Comparison of ENCODE assay signal across 26 cellular contexts in genomic region chr1:25629836-25630235, GRCh38. TPM values are rescaled to one million over a fixed set of nuclear protein-coding genes. Genes with fewer than 3 reads are reported as not detected.
DNase-seq lines count a peak whose midpoint lies in the region; ATAC-seq and TF ChIP-seq lines count a peak whose summit lies in the region.
"Had no signal": no experiment of that assay in that cellular context is flagged by ENCODE, and none has a peak within 500 bp of the region (broad histone marks: within the 10 kb centered on the region; RNA-seq: fewer than 3 reads in every experiment).

No MANE protein-coding gene starts in this region.

- intact Hi-C loops in activated CD4-positive, alpha-beta T cell treated with anti-CD3 and anti-CD28 coated beads for 36 hours (cut with DNase I, micrococcal nuclease): loop anchor here in 1 of 2 experiments (1.0 kb wide), 1 partner anchor 12 kb away; no protein-coding TSS in a partner anchor
- intact Hi-C loops in OCI-LY7 (cut with micrococcal nuclease; ENCODE audit: unreplicated experiment): no loop called here

- no peak for TF ChIP-seq CTCF in OCI-LY7 (conservative IDR thresholded peaks at IDR 0.05; ENCODE audit: low read length)

- no peak overlapping the region for H2AFZ ChIP-seq in OCI-LY7 (ENCODE audit: low read length)

- no TSS peak for BruUV-seq in OCI-LY7 (replicated peaks; lab: Mats Ljungman, UMichigan)

- 0 out of 2 replicates have a peak overlapping the region, but pooled peaks have one; percentile 4 for H3K4me2 ChIP-seq in OCI-LY7 (ENCODE audit: low read length)

- no peaks in the 10 kb centered on the region for H3K9me2 ChIP-seq in OCI-LY7 (ENCODE audit: insufficient read depth, low read length)

- H3K36me3 ChIP-seq in OCI-LY7 (ENCODE audit: insufficient read depth, low read length): no peaks in the 10 kb centered on the region
- H3K36me3 ChIP-seq: breast epithelium, colonic mucosa, tibial artery had no signal

- H3K27ac Mint-ChIP-seq in activated CD4-positive, alpha-beta T cell treated with anti-CD3 and anti-CD28 coated beads for 36 hours: no peak overlapping the region
- no peak overlapping the region for H3K27ac Mint-ChIP-seq in activated CD4-positive, alpha-beta T cell treated with anti-CD3 and anti-CD28 coated beads, Interleukin-2, amount 10 ng/mL, durations not matched to agents 7 days and 5 days
- H3K27ac Mint-ChIP-seq: natural killer cell treated with Interleukin-12 subunit alpha and Interleukin-12 subunit beta and Interleukin-15 and Interleukin-18, amount 100 ng/mL, for 72 hours had no signal

- no peak for DNase-seq in activated CD4-positive, alpha-beta T cell treated with anti-CD3 and anti-CD28 coated beads for 36 hours
- no peak for DNase-seq in activated CD4-positive, alpha-beta T cell treated with anti-CD3 and anti-CD28 coated beads, Interleukin-2, amount 10 ng/mL, durations not matched to agents 7 days and 5 days
- DNase-seq in Daoy (ENCODE audit: low read depth): peak; percentile 17
- DNase-seq in OCI-LY7 (ENCODE audit: low spot score): no peak
- peak; percentile 25 for DNase-seq in fibroblast of peridontal ligament (ENCODE audit: extremely low read depth)
- no peak for DNase-seq in NCI-H524 (lab: John Stamatoyannopoulos, UW)
- no peak for DNase-seq in NCI-H774 (lab: John Stamatoyannopoulos, UW)
- DNase-seq: activated CD4-positive, alpha-beta T cell treated with anti-CD3 and anti-CD28 coated beads, Interleukin-2, amount 50 U/mL, for 1 hour; activated effector memory CD4-positive, alpha-beta T cell treated with anti-CD3 and anti-CD28 coated beads, Interleukin-2, amount 50 U/mL, for 16 hours; amniotic stem cell; colonic mucosa; effector CD8-positive, alpha-beta T cell; GDM1; HCEC 1CT; kidney; NCI-H146; NK-92 treated with Interleukin-12 subunit alpha and Interleukin-12 subunit beta, amount 100 ng/mL, for 24 hours; SHP77; stimulated activated naive CD4-positive, alpha-beta T cell treated with Interleukin-2 at 50 U/mL for 16 hours; SW 1271; tibial artery had no signal

- peaks cover 17% of the 10 kb centered on the region for H3K36me3 Mint-ChIP-seq in activated CD4-positive, alpha-beta T cell treated with anti-CD3 and anti-CD28 coated beads for 36 hours (ENCODE audit: low read depth)
- H3K36me3 Mint-ChIP-seq in activated CD4-positive, alpha-beta T cell treated with anti-CD3 and anti-CD28 coated beads, Interleukin-2, amount 10 ng/mL, durations not matched to agents 7 days and 5 days (ENCODE audit: low read depth): peaks cover 64% of the 10 kb centered on the region
- H3K36me3 Mint-ChIP-seq: natural killer cell treated with Interleukin-12 subunit alpha and Interleukin-12 subunit beta and Interleukin-15 and Interleukin-18, amount 100 ng/mL, for 72 hours had no signal

- no peaks in the 10 kb centered on the region for H3K79me2 ChIP-seq in OCI-LY7 (ENCODE audit: insufficient read depth, low read depth, low read length)

- H3K4me1 Mint-ChIP-seq in activated CD4-positive, alpha-beta T cell treated with anti-CD3 and anti-CD28 coated beads for 36 hours: peaks cover 68% of the 10 kb centered on the region
- peaks cover 73% of the 10 kb centered on the region for H3K4me1 Mint-ChIP-seq in activated CD4-positive, alpha-beta T cell treated with anti-CD3 and anti-CD28 coated beads, Interleukin-2, amount 10 ng/mL, durations not matched to agents 7 days and 5 days

- CTCF ChIA-PET in activated CD4-positive, alpha-beta T cell treated with anti-CD3 and anti-CD28 coated beads for 36 hours (lab: Charles Lee): no interaction called here
- CTCF ChIA-PET in activated CD4-positive, alpha-beta T cell treated with anti-CD3 and anti-CD28 coated beads, Interleukin-2, amount 10 ng/mL, durations not matched to agents 7 days and 5 days (lab: Charles Lee): no interaction called here
- CTCF ChIA-PET in OCI-LY7 (lab: Charles Lee; ENCODE audit: unreplicated experiment): no interaction called here

- no peak overlapping the region for H3K4me3 ChIP-seq in OCI-LY7 (ENCODE audit: low read depth, low read length, poor library complexity, severe bottlenecking)
- H3K4me3 ChIP-seq: breast epithelium, colonic mucosa, tibial artery had no signal

- H3K27me3 Mint-ChIP-seq in activated CD4-positive, alpha-beta T cell treated with anti-CD3 and anti-CD28 coated beads for 36 hours: no peaks in the 10 kb centered on the region
- peaks cover 3% of the 10 kb centered on the region for H3K27me3 Mint-ChIP-seq in activated CD4-positive, alpha-beta T cell treated with anti-CD3 and anti-CD28 coated beads, Interleukin-2, amount 10 ng/mL, durations not matched to agents 7 days and 5 days
- H3K27me3 Mint-ChIP-seq: CD8-positive, alpha-beta memory T cell had no signal

- peaks cover 15% of the 10 kb centered on the region for H3K9me3 ChIP-seq in OCI-LY7 (ENCODE audit: low read length)
- H3K9me3 ChIP-seq: breast epithelium, colonic mucosa, tibial artery had no signal

- H3K9me3 Mint-ChIP-seq in activated CD4-positive, alpha-beta T cell treated with anti-CD3 and anti-CD28 coated beads for 36 hours (ENCODE audit: low read depth): peaks cover 4% of the 10 kb centered on the region
- H3K9me3 Mint-ChIP-seq in activated CD4-positive, alpha-beta T cell treated with anti-CD3 and anti-CD28 coated beads, Interleukin-2, amount 10 ng/mL, durations not matched to agents 7 days and 5 days: peaks cover 13% of the 10 kb centered on the region
- H3K9me3 Mint-ChIP-seq: natural killer cell treated with Interleukin-12 subunit alpha and Interleukin-12 subunit beta and Interleukin-15 and Interleukin-18, amount 100 ng/mL, for 72 hours had no signal

- H3K4me3 Mint-ChIP-seq in activated CD4-positive, alpha-beta T cell treated with anti-CD3 and anti-CD28 coated beads for 36 hours: peak overlapping the region; percentile 22
- H3K4me3 Mint-ChIP-seq in activated CD4-positive, alpha-beta T cell treated with anti-CD3 and anti-CD28 coated beads, Interleukin-2, amount 10 ng/mL, durations not matched to agents 7 days and 5 days: no peak overlapping the region
- H3K4me3 Mint-ChIP-seq: natural killer cell treated with Interleukin-12 subunit alpha and Interleukin-12 subunit beta and Interleukin-15 and Interleukin-18, amount 100 ng/mL, for 72 hours had no signal

- no peak overlapping the region for H3K27ac ChIP-seq in OCI-LY7 (ENCODE audit: low read depth, low read length, poor library complexity, severe bottlenecking)
- H3K27ac ChIP-seq: breast epithelium, colonic mucosa, epithelial cell of prostate, tibial artery had no signal

- peaks cover 10% of the 10 kb centered on the region for H3K4me1 ChIP-seq in OCI-LY7 (ENCODE audit: insufficient read depth, low read length, poor library complexity, severe bottlenecking)
- H3K4me1 ChIP-seq: breast epithelium, colonic mucosa, tibial artery had no signal

- ATAC-seq in activated CD4-positive, alpha-beta T cell treated with anti-CD3 and anti-CD28 coated beads for 36 hours: no peak
- no peak for ATAC-seq in GM19463 (IDR thresholded peaks at IDR 0.05; ENCODE audit: unreplicated experiment)
- ATAC-seq: natural killer cell treated with Interleukin-12 subunit alpha and Interleukin-12 subunit beta and Interleukin-15 and Interleukin-18, amount 100 ng/mL, for 72 hours had no signal

- H4K20me1 ChIP-seq in OCI-LY7 (ENCODE audit: insufficient read depth, low read length): no peaks in the 10 kb centered on the region

- POLR2A ChIA-PET in activated CD4-positive, alpha-beta T cell treated with anti-CD3 and anti-CD28 coated beads for 36 hours (lab: Charles Lee): no interaction called here
- POLR2A ChIA-PET in activated CD4-positive, alpha-beta T cell treated with anti-CD3 and anti-CD28 coated beads, Interleukin-2, amount 10 ng/mL, durations not matched to agents 7 days and 5 days (lab: Charles Lee): no interaction called here
- POLR2A ChIA-PET in OCI-LY7 (lab: Charles Lee): no interaction called here

RNA-seq across cellular contexts. Expression of gene MAN1C1, which starts 13.2 kb away (rescaled TPM):
- total RNA-seq in activated CD4-positive, alpha-beta T cell treated with anti-CD3 and anti-CD28 coated beads for 36 hours: 10 to 100 TPM in 1 of 2 experiments, 1 to 10 TPM in 1; 10.0 to 10.1 TPM
- 10 to 100 TPM; 28.9 to 31.1 TPM for total RNA-seq in activated CD4-positive, alpha-beta T cell treated with anti-CD3 and anti-CD28 coated beads, Interleukin-2, amount 10 ng/mL, durations not matched to agents 7 days and 5 days
- 0.63 and 1.1 TPM in 2 replicates for total RNA-seq in Daoy (2014; rRNA removed; shearing (Covaris generic))
- total RNA-seq in OCI-LY7 (2014; rRNA removed; shearing (Covaris generic)): 2.4 and 3.0 TPM in 2 replicates
- 4.6 and 4.9 TPM in 2 replicates for total RNA-seq in OCI-LY7 (2022)

Comparison
In these comparisons a context has a peak if more than half of its experiments do, and no peak if none do; other contexts are left out.
1. DNase-seq: peak in Daoy (single experiment) and fibroblast of peridontal ligament (single experiment); none in activated CD4-positive, alpha-beta T cell treated with anti-CD3 and anti-CD28 coated beads for 36 hours (single experiment), activated CD4-positive, alpha-beta T cell treated with anti-CD3 and anti-CD28 coated beads, Interleukin-2, amount 10 ng/mL, durations not matched to agents 7 days and 5 days (single experiment), OCI-LY7 (single experiment), NCI-H524 (0 of 2) and NCI-H774 (single experiment).